16 cellular contexts compared by ENCODE assay signal in genomic region chr10:73332379-73332778, GRCh38. TPM values are rescaled to one million over a fixed set of nuclear protein-coding genes. Genes with fewer than 3 reads are reported as not detected.
DNase-seq lines count a peak whose midpoint lies in the region; ATAC-seq, FAIRE-seq and TF ChIP-seq lines count a peak whose summit lies in the region.
"Had no signal": no experiment of that assay in that cellular context is flagged by ENCODE, and none has a peak within 500 bp of the region (broad histone marks: within the 10 kb centered on the region; RNA-seq: fewer than 3 reads in every experiment).

No MANE protein-coding gene starts in this region.

- DNase-seq in SK-N-SH = no peak
- peak; percentile 74 for DNase-seq in NCI-H2227 treated with DMSO at 0.1 percent for 48 hours (lab: John Stamatoyannopoulos, UW)
- no peak for DNase-seq in K562 (ENCODE audit: extremely low read depth in 1 of 4, low spot score in 3 of 4)
- DNase-seq in frontal cortex (ENCODE audit: low spot score in 2 of 2) = no peak
- DNase-seq in activated CD4-positive, alpha-beta T cell treated with anti-CD3 and anti-CD28 coated beads, Interleukin-2, amount 10 ng/mL, durations not matched to agents 7 days and 5 days = no peak
- DNase-seq: 8988T; AML-193; CD4-positive, CD25-positive, alpha-beta regulatory T cell; DMS 273 treated with DMSO at 0.1 percent for 48 hours; HCEC 1CT had no signal

- in situ Hi-C loops in K562 (cut with MboI) = no loop called here

- no peak overlapping the region for H3K27ac ChIP-seq in SK-N-SH (ENCODE audit: low read depth in 2 of 2, low read length in 1 of 2)
- H3K27ac ChIP-seq in K562 (ENCODE audit: extremely low read depth, low read depth, low read length) = no peak overlapping the region
- H3K27ac ChIP-seq: BLaER1, HL-60 had no signal

- TF ChIP-seq CTCF in SK-N-SH (IDR thresholded peaks at IDR 0.05) = no peak
- TF ChIP-seq CTCF in K562 (IDR thresholded peaks at IDR 0.05 in 2 of 3, conservative IDR thresholded peaks at IDR 0.05 in 1 of 3; ENCODE audit: insufficient read depth in 2 of 3, low read depth in 1 of 3, low read length in 3 of 3) = no peak

- TF ChIP-seq RAD21 in SK-N-SH (IDR thresholded peaks at IDR 0.05; ENCODE audit: low read length) (no peak), K562 (CRISPR knock-in tag; conservative IDR thresholded peaks at IDR 0.05 in 1 of 2, IDR thresholded peaks at IDR 0.05 in 1 of 2) (no peak)

- no peaks in the 10 kb centered on the region for H3F3A ChIP-seq in SK-N-SH (replicated peaks; ENCODE audit: insufficient read depth)

- H4K20me1 ChIP-seq in SK-N-SH (ENCODE audit: insufficient read depth) = no peaks in the 10 kb centered on the region
- H4K20me1 ChIP-seq in K562 (replicated peaks; ENCODE audit: control insufficient read depth, insufficient read depth, low read length) = no peaks in the 10 kb centered on the region
- H4K20me1 ChIP-seq: BLaER1 had no signal

- no peaks in the 10 kb centered on the region for H3K9me3 Mint-ChIP-seq in activated CD4-positive, alpha-beta T cell treated with anti-CD3 and anti-CD28 coated beads, Interleukin-2, amount 10 ng/mL, durations not matched to agents 7 days and 5 days

- H3K4me3 ChIP-seq in SK-N-SH (ENCODE audit: low read depth in 2 of 2, low read length in 1 of 2) (no peak overlapping the region), K562 (no peak overlapping the region)
- H3K4me3 ChIP-seq: BLaER1, GM12878 had no signal

- intact Hi-C loops in K562 (cut with micrococcal nuclease) = no loop called here

- no peaks in the 10 kb centered on the region for H3K4me1 Mint-ChIP-seq in activated CD4-positive, alpha-beta T cell treated with anti-CD3 and anti-CD28 coated beads, Interleukin-2, amount 10 ng/mL, durations not matched to agents 7 days and 5 days
- H3K4me1 Mint-ChIP-seq: CD4-positive, CD25-positive, alpha-beta regulatory T cell had no signal

- H3K9me3 ChIP-seq in SK-N-SH (no peaks in the 10 kb centered on the region), K562 (replicated peaks; ENCODE audit: control insufficient read depth, insufficient read depth, low read depth, low read length) (no peaks in the 10 kb centered on the region)
- H3K9me3 ChIP-seq: BLaER1 had no signal

- ATAC-seq in SK-N-SH treated with all-trans-retinoic acid at 6 μM for 48 hours (no peak), K562 (no peak), HG03354 (IDR thresholded peaks at IDR 0.05; ENCODE audit: poor library complexity, severe bottlenecking, unreplicated experiment) (no peak)
- ATAC-seq: GM12878 had no signal

- CTCF ChIA-PET in SK-N-SH (lab: Yijun Ruan, JAX) = no interaction called here
- CTCF ChIA-PET in K562 (lab: Yijun Ruan, JAX; ENCODE audit: low intra/inter-chr PET ratio) = no interaction called here
- CTCF ChIA-PET in activated CD4-positive, alpha-beta T cell treated with anti-CD3 and anti-CD28 coated beads, Interleukin-2, amount 10 ng/mL, durations not matched to agents 7 days and 5 days (lab: Charles Lee) = interaction anchor here (0.6 kb wide), 1 partner anchor 53 kb away, joined by 4 read pairs; no protein-coding TSS in a partner anchor

- no peak overlapping the region for H3K9ac ChIP-seq in SK-N-SH
- no peak overlapping the region for H3K9ac ChIP-seq in K562 (ENCODE audit: insufficient read depth in 1 of 2, low read depth in 2 of 2, low read length in 2 of 2)
- H3K9ac ChIP-seq: BLaER1 had no signal

- H3K36me3 ChIP-seq in SK-N-SH (replicated peaks in 1 of 2; ENCODE audit: control insufficient read depth in 1 of 2, insufficient read depth in 2 of 2, low read length in 1 of 2) (no peaks in the 10 kb centered on the region), K562 (ENCODE audit: control insufficient read depth, insufficient read depth, low read length) (no peaks in the 10 kb centered on the region)
- H3K36me3 ChIP-seq: BLaER1 had no signal

- H3K27me3 ChIP-seq in SK-N-SH (ENCODE audit: insufficient read depth) (no peaks in the 10 kb centered on the region), K562 (ENCODE audit: control insufficient read depth in 2 of 2, insufficient read depth in 2 of 2, low read length in 2 of 2) (no peaks in the 10 kb centered on the region; a peak in 1 of 5 replicates)
- H3K27me3 ChIP-seq: BLaER1 had no signal

- peaks cover 17% of the 10 kb centered on the region for H3K27me3 Mint-ChIP-seq in activated CD4-positive, alpha-beta T cell treated with anti-CD3 and anti-CD28 coated beads, Interleukin-2, amount 10 ng/mL, durations not matched to agents 7 days and 5 days

- BruUV-seq in K562 (replicated peaks; lab: Mats Ljungman, UMichigan) = no TSS peak

- H3K27ac Mint-ChIP-seq in activated CD4-positive, alpha-beta T cell treated with anti-CD3 and anti-CD28 coated beads, Interleukin-2, amount 10 ng/mL, durations not matched to agents 7 days and 5 days = no peak overlapping the region
- H3K27ac Mint-ChIP-seq: CD4-positive, CD25-positive, alpha-beta regulatory T cell had no signal

- TF ChIP-seq POLR2A in K562 (conservative IDR thresholded peaks at IDR 0.05) = no peak

- no peaks in the 10 kb centered on the region for H3K9me2 ChIP-seq in SK-N-SH

- no peak overlapping the region for H3K4me2 ChIP-seq in SK-N-SH
- H3K4me2 ChIP-seq in K562 (ENCODE audit: insufficient read depth, low read length) = no peak overlapping the region
- H3K4me2 ChIP-seq: BLaER1 had no signal

- H3K9me1 ChIP-seq in K562 (ENCODE audit: control insufficient read depth, insufficient read depth, low read length) = no peaks in the 10 kb centered on the region

- H3K79me2 ChIP-seq in SK-N-SH (ENCODE audit: insufficient read depth) (no peaks in the 10 kb centered on the region), K562 (ENCODE audit: control insufficient read depth, insufficient read depth, low read length) (no peaks in the 10 kb centered on the region)

- POLR2A ChIA-PET in SK-N-SH (lab: Yijun Ruan, JAX) = no interaction called here
- POLR2A ChIA-PET in K562 (lab: Yijun Ruan, JAX) = interaction anchor here (1.1 kb wide), 1 partner anchor 18 kb away, joined by 3 read pairs; no protein-coding TSS in a partner anchor
- POLR2A ChIA-PET in activated CD4-positive, alpha-beta T cell treated with anti-CD3 and anti-CD28 coated beads, Interleukin-2, amount 10 ng/mL, durations not matched to agents 7 days and 5 days (lab: Charles Lee) = no interaction called here

- H3K36me3 Mint-ChIP-seq in activated CD4-positive, alpha-beta T cell treated with anti-CD3 and anti-CD28 coated beads, Interleukin-2, amount 10 ng/mL, durations not matched to agents 7 days and 5 days (ENCODE audit: low read depth) = no peaks in the 10 kb centered on the region

- H3K4me1 ChIP-seq in SK-N-SH (ENCODE audit: control insufficient read depth in 1 of 2, insufficient read depth in 2 of 2, low read depth in 1 of 2, low read length in 1 of 2) (no peaks in the 10 kb centered on the region), K562 (replicated peaks in 1 of 2; ENCODE audit: control insufficient read depth in 2 of 2, insufficient read depth in 2 of 2, low read length in 2 of 2) (no peaks in the 10 kb centered on the region; a peak in 1 of 5 replicates)
- H3K4me1 ChIP-seq: BLaER1 had no signal

- no peak overlapping the region for H3K4me3 Mint-ChIP-seq in activated CD4-positive, alpha-beta T cell treated with anti-CD3 and anti-CD28 coated beads, Interleukin-2, amount 10 ng/mL, durations not matched to agents 7 days and 5 days
- H3K4me3 Mint-ChIP-seq: CD4-positive, CD25-positive, alpha-beta regulatory T cell had no signal

- H2AFZ ChIP-seq in SK-N-SH (ENCODE audit: low read depth) (0 out of 2 replicates have a peak overlapping the region, but pooled peaks have one; percentile 35), K562 (ENCODE audit: low read depth, low read length) (no peak overlapping the region)

- TF ChIP-seq EP300 in SK-N-SH (IDR thresholded peaks at IDR 0.05; ENCODE audit: borderline replicate concordance in 1 of 2, low read depth in 1 of 2, low read length in 1 of 2) (no peak), K562 (IDR thresholded peaks at IDR 0.05; ENCODE audit: low read length) (no peak)

- WGBS in SK-N-SH (ENCODE audit: low lambda C conversion rate) = 22% methylated on average over 2 of the region's 2 CpGs
- WGBS in K562 (ENCODE audit: insufficient coverage, low coverage, missing lambda C conversion rate) = 16% methylated on average over 2 of the region's 2 CpGs

- no peak for FAIRE-seq in K562 (lab: Jason Lieb, UNC)
- no peak for FAIRE-seq in frontal cortex (lab: Jason Lieb, UNC)
- FAIRE-seq: GM12878, GM18507 had no signal

TF ChIP-seq in SK-N-SH, 30 proteins besides CTCF, POLR2A, EP300 and RAD21 (continues in another document):
- TF ChIP-seq RFX5 (IDR thresholded peaks at IDR 0.05; ENCODE audit: low read length) = no peak

TF ChIP-seq in SK-N-SH treated with all-trans-retinoic acid at 6 μM for 48 hours, 23 proteins besides CTCF, POLR2A, EP300 and RAD21 (continues in another document):
- TF ChIP-seq ZC3H10 (CRISPR knock-in tag; IDR thresholded peaks at IDR 0.05) = no peak
- no peak for TF ChIP-seq CSDC2 (CRISPR knock-in tag; IDR thresholded peaks at IDR 0.05)
- TF ChIP-seq PPARA (CRISPR knock-in tag; IDR thresholded peaks at IDR 0.05; ENCODE audit: borderline replicate concordance) = no peak

RNA-seq across cellular contexts. Expression of gene CFAP70, which starts 26.3 kb away (rescaled TPM):
- polyA plus RNA-seq in SK-N-SH (2012; rRNA removed) (0.74 and 1.9 TPM in 2 replicates), K562 (2011; rRNA removed) (0.82 and 2.2 TPM in 2 replicates), K562 (2014; fragmentation: Illumina TruSeq; extraction: Trizol) (0.76 and 1.6 TPM in 2 replicates), K562 (2014; fragmentation: Nextera tagmentation; extraction: Ambion mirVana) (under 1 TPM; 0.52 to 0.60 TPM), K562 (2014; rRNA removed) (1.1 and 1.3 TPM in 2 replicates)
- 0.28 and 0.29 TPM in 2 replicates for polyA plus RNA-seq in SK-N-SH (2012; cell fraction: cytosol; rRNA removed)
- polyA plus RNA-seq in SK-N-SH (2012; cell fraction: nucleus; rRNA removed) = 5.3 and 9.2 TPM in 2 replicates
- 1.5 and 4.2 TPM in 2 replicates for total RNA-seq in K562 (2011; cell fraction: chromatin; rRNA removed; ENCODE audit: low replicate concordance)
- total RNA-seq in K562 (2011; cell fraction: nucleolus; rRNA removed) = 0.83 and 1.2 TPM in 2 replicates
- total RNA-seq in K562 (2011; cell fraction: nucleoplasm; rRNA removed) = 1.4 and 1.7 TPM in 2 replicates
- total RNA-seq in K562 (2014; rRNA removed) (0.27 and 0.45 TPM in 2 replicates), K562 (2014; rRNA removed; fragmentation: Illumina TruSeq; extraction: Trizol) (1.2 and 1.4 TPM in 2 replicates), K562 (2015; rRNA removed; fragmentation: Illumina TruSeq; extraction: Trizol) (1.4 and 1.6 TPM in 2 replicates), K562 (2021) (0.86 and 0.92 TPM in 2 replicates), frontal cortex (0.82 TPM)
- polyA plus RNA-seq in K562 (2011; cell fraction: cytosol; rRNA removed) = 0.09 and 0.65 TPM in 2 replicates
- 2.8 and 8.3 TPM in 2 replicates for polyA plus RNA-seq in K562 (2011; cell fraction: nucleus; rRNA removed)
- polyA plus RNA-seq in K562 (2012) = 1.5 and 7.8 TPM in 2 replicates
- 0.42 and 2.0 TPM in 2 replicates for polyA minus RNA-seq in K562 (2011; rRNA and poly(A)+ RNA removed)
- polyA minus RNA-seq in K562 (2011; cell fraction: cytosol; rRNA and poly(A)+ RNA removed) = 0.27 and 0.48 TPM in 2 replicates
- polyA minus RNA-seq in K562 (2011; cell fraction: nucleus; rRNA and poly(A)+ RNA removed) = 0.54 and 2.4 TPM in 2 replicates
- under 1 TPM; 0.57 to 0.75 TPM for total RNA-seq in activated CD4-positive, alpha-beta T cell treated with anti-CD3 and anti-CD28 coated beads, Interleukin-2, amount 10 ng/mL, durations not matched to agents 7 days and 5 days
